In the genomic region with DNA sequence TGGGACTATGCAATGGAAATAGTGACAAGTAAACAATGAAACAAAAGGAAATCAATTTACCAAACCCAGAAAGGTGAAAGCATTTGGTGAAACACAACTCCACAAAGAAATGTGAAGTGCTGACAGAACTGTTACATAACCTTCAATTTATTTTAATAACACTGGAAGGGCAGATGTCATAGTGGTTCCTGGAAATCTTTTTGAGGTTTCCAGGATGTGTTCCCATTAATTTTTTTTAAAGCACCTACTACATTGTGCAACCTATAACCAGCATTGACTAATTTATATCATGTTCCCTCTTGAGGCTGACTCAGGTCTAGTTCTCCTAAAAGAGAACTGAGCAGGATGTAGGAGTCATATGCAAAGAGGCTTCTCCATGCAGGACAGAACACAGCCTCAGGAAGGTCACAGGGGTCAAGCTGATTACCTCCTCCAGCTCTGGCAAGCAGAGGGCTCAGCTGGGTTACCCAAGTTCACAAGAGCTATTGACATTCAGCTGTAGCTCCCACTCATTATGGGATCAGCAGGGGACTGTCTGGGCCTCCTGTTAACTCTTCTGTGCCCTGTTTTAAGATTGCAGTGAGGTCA, we compare ENCODE assay signal across 9 cellular contexts.
DNase-seq lines count a peak whose midpoint lies in the region; ATAC-seq and TF ChIP-seq lines count a peak whose summit lies in the region.
"Had no signal": no experiment of that assay in that cellular context is flagged by ENCODE, and none has a peak within 500 bp of the region (broad histone marks: within the 10 kb centered on the region; RNA-seq: fewer than 3 reads in every experiment).

No MANE protein-coding gene starts in this region.

- no peaks in the 10 kb centered on the region for H4K20me1 ChIP-seq in hepatocyte (ENCODE audit: insufficient read depth, poor library complexity, severe bottlenecking)

- no peaks in the 10 kb centered on the region for H3K9me3 ChIP-seq in hepatocyte (ENCODE audit: low read depth)
- H3K9me3 ChIP-seq in upper lobe of right lung = no peaks in the 10 kb centered on the region
- no peaks in the 10 kb centered on the region for H3K9me3 ChIP-seq in tibial artery

- intact Hi-C loops in upper lobe of right lung (cut with DNase I) = no loop called here
- intact Hi-C loops in tibial artery (cut with DNase I; ENCODE audit: low total_unique reads) = no loop called here

- no peaks in the 10 kb centered on the region for H3K79me2 ChIP-seq in hepatocyte

- no peak overlapping the region for H2AFZ ChIP-seq in hepatocyte

- H3K9me2 ChIP-seq in hepatocyte (replicated peaks; ENCODE audit: insufficient read depth) = no peaks in the 10 kb centered on the region

- peak; percentile 13 for DNase-seq in stimulated activated CD4-positive, alpha-beta T cell treated with anti-CD3 and anti-CD28 coated beads, Interleukin-15, amount 100 ng/mL, for 24 hours
- DNase-seq in stimulated activated CD4-positive, alpha-beta T cell treated with anti-CD3 and anti-CD28 coated beads, Interleukin-4, amount 100 ng/mL, for 1 hour = no peak
- DNase-seq in SKM-1 treated with dmso at 0.1 percent for 144 hours (lab: John Stamatoyannopoulos, UW; ENCODE audit: unreplicated experiment) (peak; percentile 98), hepatocyte (ENCODE audit: low spot score) (peak; percentile 48), upper lobe of right lung (peak; percentile 75), tibial artery (no peak)

- peaks cover 7% of the 10 kb centered on the region for H3K4me1 ChIP-seq in hepatocyte (ENCODE audit: insufficient read depth)
- peaks cover 9% of the 10 kb centered on the region for H3K4me1 ChIP-seq in upper lobe of right lung
- peaks cover 0 to 8% (median 0%) of the 10 kb centered on the region in 4 donors for H3K4me1 ChIP-seq in tibial artery

- no peak overlapping the region for H3K4me2 ChIP-seq in hepatocyte

- H3K36me3 ChIP-seq in hepatocyte (replicated peaks; ENCODE audit: insufficient read depth, low read depth) = no peaks in the 10 kb centered on the region
- H3K36me3 ChIP-seq in upper lobe of right lung = no peaks in the 10 kb centered on the region
- no peaks in the 10 kb centered on the region for H3K36me3 ChIP-seq in tibial artery

- H3K4me3 ChIP-seq in hepatocyte = no peak overlapping the region
- no peak overlapping the region for H3K4me3 ChIP-seq in upper lobe of right lung
- no peak overlapping the region for H3K4me3 ChIP-seq in tibial artery

- TF ChIP-seq CTCF in hepatocyte (IDR thresholded peaks at IDR 0.05; ENCODE audit: poor library complexity) (no peak), upper lobe of right lung (IDR thresholded peaks at IDR 0.05) (no peak), tibial artery (IDR thresholded peaks at IDR 0.05) (no peak)

- ATAC-seq in upper lobe of right lung (peak; percentile 98), GM21423 (IDR thresholded peaks at IDR 0.05; ENCODE audit: unreplicated experiment) (no peak), HG03280 (IDR thresholded peaks at IDR 0.05; ENCODE audit: unreplicated experiment) (no peak)
- ATAC-seq: Panc1 had no signal

- H3K27me3 ChIP-seq in hepatocyte = no peaks in the 10 kb centered on the region
- no peaks in the 10 kb centered on the region for H3K27me3 ChIP-seq in upper lobe of right lung
- no peaks in the 10 kb centered on the region for H3K27me3 ChIP-seq in tibial artery

- H3K27ac ChIP-seq in hepatocyte (no peak overlapping the region), upper lobe of right lung (no peak overlapping the region), tibial artery (no peak overlapping the region)

Comparison
In these comparisons a context has a peak if more than half of its experiments do, and no peak if none do; other contexts are left out.
1. DNase-seq: peak in stimulated activated CD4-positive, alpha-beta T cell treated with anti-CD3 and anti-CD28 coated beads, Interleukin-15, amount 100 ng/mL, for 24 hours (single experiment), SKM-1 treated with dmso at 0.1 percent for 144 hours (single experiment), hepatocyte (single experiment) and upper lobe of right lung (single experiment); none in stimulated activated CD4-positive, alpha-beta T cell treated with anti-CD3 and anti-CD28 coated beads, Interleukin-4, amount 100 ng/mL, for 1 hour (single experiment) and tibial artery (0 of 2).